Comparison of ENCODE assay signal across 17 cellular contexts in the genomic region with DNA sequence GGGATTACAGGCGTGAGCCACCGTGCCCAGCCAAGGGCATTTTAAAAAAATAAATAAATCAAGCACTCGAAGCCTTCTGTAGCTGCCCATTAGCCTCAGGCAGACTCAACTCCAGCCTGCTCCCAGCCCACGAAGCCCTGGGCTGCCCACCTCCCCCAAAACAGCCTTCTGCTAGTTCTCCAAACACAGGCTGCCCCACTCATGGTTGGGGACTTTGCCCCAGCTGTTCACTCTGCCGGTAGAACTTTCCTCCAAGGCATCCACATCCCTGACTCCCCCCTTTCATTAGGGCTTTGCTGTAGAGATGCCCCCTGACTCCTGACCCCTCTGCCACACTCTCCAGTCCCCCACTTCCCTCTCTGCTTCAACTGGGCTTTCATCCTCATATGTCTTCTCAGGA. TPM values are rescaled to one million over a fixed set of nuclear protein-coding genes. Genes with fewer than 3 reads are reported as not detected.
"Had no signal": no experiment of that assay in that cellular context is flagged by ENCODE, and none has a peak within 500 bp of the region (broad histone marks: within the 10 kb centered on the region; RNA-seq: fewer than 3 reads in every experiment).

No MANE protein-coding gene starts in this region.

- H3K4me1 ChIP-seq: foreskin keratinocyte, parathyroid adenoma had no signal

- H2AFZ ChIP-seq: parathyroid adenoma had no signal

- H3K79me2 ChIP-seq: parathyroid adenoma had no signal

- H3K36me3 ChIP-seq: neutrophil, sigmoid colon, thoracic aorta, upper lobe of left lung had no signal

- H3K9me3 ChIP-seq: neutrophil, sigmoid colon, thoracic aorta, upper lobe of left lung had no signal

- H3K9ac ChIP-seq: parathyroid adenoma had no signal

- H3K9me3 Mint-ChIP-seq: activated CD4-positive, alpha-beta memory T cell treated with anti-CD3 and anti-CD28 coated beads, Interleukin-2, amount 10 ng/mL, durations not matched to agents 7 days and 5 days; activated naive CD8-positive, alpha-beta T cell treated with anti-CD3 and anti-CD28 coated beads for 36 hours; stimulated activated naive B cell treated with anti-CD40 and anti-IgM and Interleukin-4, amounts not matched to agents 10 μg/mL and 1 μg/mL and 100 μg/mL, for 72 hours; T-helper 2 cell treated with Interferon-gamma antibody and Interleukin-4, amounts not matched to agents 5 μg/mL and 100 μg/mL, for 36 hours; WTC11 had no signal

- H3K27me3 ChIP-seq: sigmoid colon, upper lobe of left lung had no signal

- H3K27ac Mint-ChIP-seq: activated CD4-positive, alpha-beta memory T cell treated with anti-CD3 and anti-CD28 coated beads, Interleukin-2, amount 10 ng/mL, durations not matched to agents 7 days and 5 days; activated CD4-positive, alpha-beta T cell treated with anti-CD3 and anti-CD28 coated beads for 36 hours; activated CD8-positive, alpha-beta memory T cell treated with anti-CD3 and anti-CD28 coated beads, Interleukin-2, amount 10 ng/mL, durations not matched to agents 7 days and 5 days; activated naive CD8-positive, alpha-beta T cell treated with anti-CD3 and anti-CD28 coated beads for 36 hours; stimulated activated naive B cell treated with anti-CD40 and anti-IgM and Interleukin-4, amounts not matched to agents 10 μg/mL and 1 μg/mL and 100 μg/mL, for 72 hours; T-helper 2 cell treated with Interferon-gamma antibody and Interleukin-4, amounts not matched to agents 5 μg/mL and 100 μg/mL, for 36 hours; WTC11 had no signal

- DNase-seq: activated CD4-positive, alpha-beta memory T cell treated with anti-CD3 and anti-CD28 coated beads, Interleukin-2, amount 10 ng/mL, durations not matched to agents 7 days and 5 days; activated CD4-positive, alpha-beta T cell treated with anti-CD3 and anti-CD28 coated beads for 36 hours; activated CD8-positive, alpha-beta memory T cell treated with anti-CD3 and anti-CD28 coated beads, Interleukin-2, amount 10 ng/mL, durations not matched to agents 7 days and 5 days; activated naive CD4-positive, alpha-beta T cell; activated naive CD8-positive, alpha-beta T cell treated with anti-CD3 and anti-CD28 coated beads for 36 hours; central memory CD4-positive, alpha-beta T cell; foreskin keratinocyte; mammary epithelial cell; sigmoid colon; stimulated activated CD4-positive, alpha-beta T cell treated with anti-CD3 and anti-CD28 coated beads, Interleukin-4, amount 100 ng/mL, for 4 hours; stimulated activated naive B cell treated with anti-CD40 and anti-IgM and Interleukin-4, amounts not matched to agents 10 μg/mL and 1 μg/mL and 100 μg/mL, for 72 hours had no signal

- H3K4me3 Mint-ChIP-seq: activated CD4-positive, alpha-beta memory T cell treated with anti-CD3 and anti-CD28 coated beads, Interleukin-2, amount 10 ng/mL, durations not matched to agents 7 days and 5 days; activated CD4-positive, alpha-beta T cell treated with anti-CD3 and anti-CD28 coated beads for 36 hours; activated CD8-positive, alpha-beta memory T cell treated with anti-CD3 and anti-CD28 coated beads, Interleukin-2, amount 10 ng/mL, durations not matched to agents 7 days and 5 days; activated naive CD8-positive, alpha-beta T cell treated with anti-CD3 and anti-CD28 coated beads for 36 hours; stimulated activated naive B cell treated with anti-CD40 and anti-IgM and Interleukin-4, amounts not matched to agents 10 μg/mL and 1 μg/mL and 100 μg/mL, for 72 hours; T-helper 2 cell treated with Interferon-gamma antibody and Interleukin-4, amounts not matched to agents 5 μg/mL and 100 μg/mL, for 36 hours; WTC11 had no signal

- H3K36me3 Mint-ChIP-seq: activated CD8-positive, alpha-beta memory T cell treated with anti-CD3 and anti-CD28 coated beads, Interleukin-2, amount 10 ng/mL, durations not matched to agents 7 days and 5 days; activated naive CD8-positive, alpha-beta T cell treated with anti-CD3 and anti-CD28 coated beads for 36 hours; WTC11 had no signal

- H3K4me3 ChIP-seq: sigmoid colon, thoracic aorta, upper lobe of left lung had no signal

- H3K27ac ChIP-seq: foreskin keratinocyte, neutrophil, parathyroid adenoma, thoracic aorta had no signal

- ATAC-seq: activated CD4-positive, alpha-beta T cell treated with anti-CD3 and anti-CD28 coated beads for 36 hours; activated CD8-positive, alpha-beta memory T cell treated with anti-CD3 and anti-CD28 coated beads, Interleukin-2, amount 10 ng/mL, durations not matched to agents 7 days and 5 days; foreskin keratinocyte; stimulated activated naive B cell treated with anti-CD40 and anti-IgM and Interleukin-4, amounts not matched to agents 10 μg/mL and 1 μg/mL and 100 μg/mL, for 72 hours; WTC11 had no signal

RNA-seq across cellular contexts. Expression of a gene that starts 29.7 kb away (rescaled TPM):
- total RNA-seq: foreskin keratinocyte had no signal
